ENCODE assay signal across 7 cellular contexts in genomic region chr15:89091667-89092220, GRCh38. TPM values are rescaled to one million over a fixed set of nuclear protein-coding genes. Genes with fewer than 3 reads are reported as not detected.
DNase-seq lines count a peak whose midpoint lies in the region; ATAC-seq and TF ChIP-seq lines count a peak whose summit lies in the region.

No MANE protein-coding gene starts in this region.

- intact Hi-C loops in HCT116 (cut with micrococcal nuclease), result no loop called here
- intact Hi-C loops in right cardiac atrium (cut with DNase I), result loop anchor here in 1 of 4 donors (5.0 kb wide), 1 partner anchor 41 kb away; no protein-coding TSS in a partner anchor
- intact Hi-C loops in spleen (cut with DNase I; ENCODE audit: low total_unique reads), result no loop called here

- no peaks in the 10 kb centered on the region for H3K9me2 ChIP-seq in HCT116 (ENCODE audit: insufficient read depth)

- no peaks in the 10 kb centered on the region for H4K20me1 ChIP-seq in HCT116 (ENCODE audit: insufficient read depth)

- ATAC-seq in HCT116 (no peak), right cardiac atrium (no peak), HG03280 (IDR thresholded peaks at IDR 0.05; ENCODE audit: unreplicated experiment) (no peak)

- CTCF ChIA-PET in HCT116 (lab: Charles Lee), result interaction anchor here (1.5 to 3.5 kb wide), 2 partner anchors 34 to 37 kb away, joined by 4 to 14 read pairs; no protein-coding TSS in a partner anchor

- H3K4me2 ChIP-seq in HCT116 (ENCODE audit: low read length), result no peak overlapping the region

- RAD21 ChIA-PET in HCT116 (lab: Charles Lee; ENCODE audit: low non-redundant PET in 1 of 2, low total read pairs in 2 of 2, uncharacterized antibody in 2 of 2, unreplicated experiment in 2 of 2), result no interaction called here

- H2AFZ ChIP-seq in HCT116 (ENCODE audit: low read depth, low read length, poor library complexity, severe bottlenecking), result no peak overlapping the region

- H3K27ac ChIP-seq in HCT116 (ENCODE audit: low read depth, low read length), result no peak overlapping the region
- H3K27ac ChIP-seq in VCaP, result peak overlapping the region; percentile 92
- H3K27ac ChIP-seq in right cardiac atrium (ENCODE audit: low read length), result peak overlapping the region; percentile 97
- peak overlapping the region; percentile 83 to 95 (median 90) for H3K27ac ChIP-seq in spleen

- H3K36me3 ChIP-seq in HCT116 (ENCODE audit: control insufficient read depth in 1 of 2, insufficient read depth in 2 of 2, low read length in 2 of 2) (no peaks in the 10 kb centered on the region), spleen (peaks cover 0 to 23% (median 0%) of the 10 kb centered on the region in 6 donors)

- peaks cover 12 to 32% of the 10 kb centered on the region in 2 experiments for H3K4me1 ChIP-seq in HCT116 (ENCODE audit: control insufficient read depth in 1 of 2, insufficient read depth in 2 of 2, low read length in 2 of 2)
- peaks cover 12% of the 10 kb centered on the region for H3K4me1 ChIP-seq in right cardiac atrium (ENCODE audit: control insufficient read depth, insufficient read depth, low read length)
- H3K4me1 ChIP-seq in spleen, result peaks cover 32 to 90% (median 79%) of the 10 kb centered on the region in 6 donors

- H3K9me3 ChIP-seq in HCT116 (ENCODE audit: control insufficient read depth in 1 of 2, insufficient read depth in 1 of 2, low read depth in 1 of 2, low read length in 2 of 2) (no peaks in the 10 kb centered on the region), right cardiac atrium (ENCODE audit: control insufficient read depth, low read length) (no peaks in the 10 kb centered on the region), spleen (no peaks in the 10 kb centered on the region)

- WGBS in right cardiac atrium, result 60% methylated on average over 1 of the region's 1 CpG
- 78 to 100% (median 88%) methylated on average over 1 of the region's 1 CpG for WGBS in spleen, 5 donors

- H3K79me2 ChIP-seq in HCT116 (ENCODE audit: insufficient read depth, low read length), result peaks cover 5% of the 10 kb centered on the region; the same call in 1 of the 2 replicates

- TF ChIP-seq POLR2A in HCT116 (IDR thresholded peaks at IDR 0.05; ENCODE audit: borderline replicate concordance, extremely low read depth, insufficient read depth, insufficient read length), result no peak
- no peak for TF ChIP-seq POLR2A in spleen (IDR thresholded peaks at IDR 0.05)

- BruUV-seq in HCT116 (replicated peaks; lab: Mats Ljungman, UMichigan), result TSS peak; percentile 23

- H3K9ac ChIP-seq in HCT116 (ENCODE audit: low read length), result no peak overlapping the region

- POLR2A ChIA-PET in HCT116 (lab: Charles Lee), result no interaction called here

- TF ChIP-seq RAD21 in HCT116 (IDR thresholded peaks at IDR 0.05; ENCODE audit: low read depth), result no peak

- TF ChIP-seq CTCF in HCT116 (IDR thresholded peaks at IDR 0.05 in 2 of 3, conservative IDR thresholded peaks at IDR 0.05 in 1 of 3; ENCODE audit: borderline replicate concordance in 1 of 3, insufficient read depth in 1 of 3, low read depth in 2 of 3, low read length in 2 of 3), result no peak
- TF ChIP-seq CTCF in VCaP (conservative IDR thresholded peaks at IDR 0.05), result no peak
- TF ChIP-seq CTCF in spleen (IDR thresholded peaks at IDR 0.05 in 8 of 11, conservative IDR thresholded peaks at IDR 0.05 in 3 of 11), result no peak

- DNase-seq in HCT116 (ENCODE audit: low read depth, low spot score) (no peak), right cardiac atrium (no peak), spleen (no peak), CD1c-positive myeloid dendritic cell (ENCODE audit: extremely low spot score) (no peak), medulla oblongata (ENCODE audit: extremely low spot score) (no peak)

- H3K27me3 ChIP-seq in HCT116 (ENCODE audit: insufficient read depth, low read length) (no peaks in the 10 kb centered on the region), right cardiac atrium (ENCODE audit: control insufficient read depth, insufficient read depth) (no peaks in the 10 kb centered on the region), spleen (replicated peaks in 1 of 7) (no peaks in the 10 kb centered on the region)

- H3K4me3 ChIP-seq in HCT116 (replicated peaks in 1 of 2; ENCODE audit: low read depth in 1 of 2, low read length in 2 of 2), result no peak overlapping the region
- peak overlapping the region; percentile 43 for H3K4me3 ChIP-seq in right cardiac atrium (ENCODE audit: low read length)
- peak overlapping the region in 7 of 8 donors; percentile 6 to 89 (median 28) for H3K4me3 ChIP-seq in spleen

TF ChIP-seq in HCT116, 20 proteins besides CTCF, POLR2A, EP300 and RAD21:
- TF ChIP-seq SP1 (IDR thresholded peaks at IDR 0.05; ENCODE audit: low read depth) (no peak), ZNF274 (IDR thresholded peaks at IDR 0.05; ENCODE audit: low read depth, low read length) (no peak), YY1 (IDR thresholded peaks at IDR 0.05; ENCODE audit: extremely low read depth, insufficient replicate concordance, low read depth, low read length) (no peak), SRF (IDR thresholded peaks at IDR 0.05; ENCODE audit: low read depth) (no peak), POLR2AphosphoS5 (IDR thresholded peaks at IDR 0.05; ENCODE audit: low read depth, low read length) (no peak), CBX3 (IDR thresholded peaks at IDR 0.05; ENCODE audit: low read depth) (no peak), TCF7L2 (IDR thresholded peaks at IDR 0.05; ENCODE audit: borderline replicate concordance, extremely low read depth, insufficient read depth, insufficient read length) (no peak), ELF1 (IDR thresholded peaks at IDR 0.05; ENCODE audit: borderline replicate concordance, low read depth) (no peak), ZBTB33 (IDR thresholded peaks at IDR 0.05; ENCODE audit: extremely low read depth, insufficient replicate concordance, low read length) (no peak), EZH2 (IDR thresholded peaks at IDR 0.05) (no peak), MAX (IDR thresholded peaks at IDR 0.05) (no peak), EZH2phosphoT487 (IDR thresholded peaks at IDR 0.05; ENCODE audit: borderline replicate concordance) (no peak), ATF3 (IDR thresholded peaks at IDR 0.05) (no peak)
- TF ChIP-seq, protein P1, sequence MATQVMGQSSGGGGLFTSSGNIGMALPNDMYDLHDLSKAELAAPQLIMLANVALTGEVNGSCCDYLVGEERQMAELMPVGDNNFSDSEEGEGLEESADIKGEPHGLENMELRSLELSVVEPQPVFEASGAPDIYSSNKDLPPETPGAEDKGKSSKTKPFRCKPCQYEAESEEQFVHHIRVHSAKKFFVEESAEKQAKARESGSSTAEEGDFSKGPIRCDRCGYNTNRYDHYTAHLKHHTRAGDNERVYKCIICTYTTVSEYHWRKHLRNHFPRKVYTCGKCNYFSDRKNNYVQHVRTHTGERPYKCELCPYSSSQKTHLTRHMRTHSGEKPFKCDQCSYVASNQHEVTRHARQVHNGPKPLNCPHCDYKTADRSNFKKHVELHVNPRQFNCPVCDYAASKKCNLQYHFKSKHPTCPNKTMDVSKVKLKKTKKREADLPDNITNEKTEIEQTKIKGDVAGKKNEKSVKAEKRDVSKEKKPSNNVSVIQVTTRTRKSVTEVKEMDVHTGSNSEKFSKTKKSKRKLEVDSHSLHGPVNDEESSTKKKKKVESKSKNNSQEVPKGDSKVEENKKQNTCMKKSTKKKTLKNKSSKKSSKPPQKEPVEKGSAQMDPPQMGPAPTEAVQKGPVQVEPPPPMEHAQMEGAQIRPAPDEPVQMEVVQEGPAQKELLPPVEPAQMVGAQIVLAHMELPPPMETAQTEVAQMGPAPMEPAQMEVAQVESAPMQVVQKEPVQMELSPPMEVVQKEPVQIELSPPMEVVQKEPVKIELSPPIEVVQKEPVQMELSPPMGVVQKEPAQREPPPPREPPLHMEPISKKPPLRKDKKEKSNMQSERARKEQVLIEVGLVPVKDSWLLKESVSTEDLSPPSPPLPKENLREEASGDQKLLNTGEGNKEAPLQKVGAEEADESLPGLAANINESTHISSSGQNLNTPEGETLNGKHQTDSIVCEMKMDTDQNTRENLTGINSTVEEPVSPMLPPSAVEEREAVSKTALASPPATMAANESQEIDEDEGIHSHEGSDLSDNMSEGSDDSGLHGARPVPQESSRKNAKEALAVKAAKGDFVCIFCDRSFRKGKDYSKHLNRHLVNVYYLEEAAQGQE (IDR thresholded peaks at IDR 0.05; ENCODE audit: low read depth), result no peak
TF ChIP-seq in HCT116: peak in this region for 0.

RNA-seq across cellular contexts. Expression of gene ABHD2, which starts 3.5 kb away (rescaled TPM):
- total RNA-seq in HCT116 (2021; ENCODE audit: unreplicated experiment), result 40.8 TPM
- polyA plus RNA-seq in HCT116 (2012), result 23.2 and 26.8 TPM in 2 replicates
- total RNA-seq in right cardiac atrium, result 100 to 1,000 TPM; 108 to 179 (median 114) TPM
- 21.8 TPM for polyA plus RNA-seq in right cardiac atrium
- total RNA-seq in spleen, result 100 to 1,000 TPM in 5 of 7 donors, 10 to 100 TPM in 2; 83.9 to 158 (median 123) TPM
- 1 to 10 TPM; 2.1 to 8.2 (median 3.2) TPM for polyA plus RNA-seq in spleen

Comparison
In these comparisons a context has a peak if more than half of its experiments do, and no peak if none do; other contexts are left out.
1. H3K4me3 ChIP-seq: peak in right cardiac atrium (single experiment) and spleen (7 of 8); none in HCT116 (0 of 2).